Comparison of ENCODE assay signal across 14 cellular contexts in the genomic region with DNA sequence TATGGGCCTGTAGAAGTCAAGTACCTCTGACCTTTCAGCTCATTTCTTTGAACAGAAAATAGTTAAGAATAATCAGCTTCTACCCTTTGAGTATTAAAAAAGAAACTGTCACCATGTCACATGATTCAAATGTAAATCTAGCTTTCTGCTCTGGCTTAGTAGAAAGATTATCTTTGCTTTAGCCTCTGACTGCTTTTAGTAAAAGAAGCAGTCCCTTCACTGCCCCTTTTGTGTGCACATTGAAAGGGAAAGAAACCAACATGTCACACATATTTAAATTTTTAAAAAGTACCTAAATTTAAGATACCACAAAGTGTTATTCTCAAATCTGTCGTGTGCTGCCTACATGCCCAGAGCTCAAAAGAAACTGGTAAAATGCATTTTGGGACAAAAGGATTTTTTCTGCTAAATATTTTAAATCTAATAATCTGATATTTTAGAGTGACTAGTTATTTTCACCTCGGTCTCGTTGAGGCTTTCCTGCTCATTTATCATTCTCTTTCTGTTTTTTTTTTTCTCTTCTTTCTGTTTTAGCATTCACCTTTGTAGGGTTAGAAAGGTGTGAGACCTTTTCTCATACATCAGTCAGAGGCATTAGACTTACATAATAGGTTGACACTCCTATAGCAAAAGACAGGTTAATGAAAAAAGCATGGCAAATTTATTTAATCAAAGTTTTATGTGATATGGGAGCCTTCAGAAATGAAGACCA. TPM values are rescaled to one million over a fixed set of nuclear protein-coding genes. Genes with fewer than 3 reads are reported as not detected.
DNase-seq lines count a peak whose midpoint lies in the region; ATAC-seq, FAIRE-seq and TF ChIP-seq lines count a peak whose summit lies in the region.
"Had no signal": no experiment of that assay in that cellular context is flagged by ENCODE, and none has a peak within 500 bp of the region (broad histone marks: within the 10 kb centered on the region; RNA-seq: fewer than 3 reads in every experiment).

No MANE protein-coding gene starts in this region.

- H3K9me3 ChIP-seq in neural progenitor cell (ENCODE audit: low read depth) = no peaks in the 10 kb centered on the region
- H3K9me3 ChIP-seq in pancreas = no peaks in the 10 kb centered on the region
- H3K9me3 ChIP-seq: adrenal gland, left lung had no signal

- H3K9ac ChIP-seq in neural progenitor cell = no peak overlapping the region

- H3K4me1 Mint-ChIP-seq in neural progenitor cell = peaks cover 8% of the 10 kb centered on the region

- intact Hi-C loops in pancreas (cut with DNase I) = no loop called here
- intact Hi-C loops in posterior cingulate gyrus (cut with DNase I) = no loop called here

- H3K36me3 Mint-ChIP-seq in neural progenitor cell = no peaks in the 10 kb centered on the region

- TF ChIP-seq CTCF in GM20000 (IDR thresholded peaks at IDR 0.05; ENCODE audit: extremely low read depth, missing control alignments) = no peak
- TF ChIP-seq CTCF in neural progenitor cell (IDR thresholded peaks at IDR 0.05) = no peak
- no peak for TF ChIP-seq CTCF in pancreas (IDR thresholded peaks at IDR 0.05)

- H4K20me1 ChIP-seq in neural progenitor cell (ENCODE audit: low read depth) = no peaks in the 10 kb centered on the region

- 89 to 96% methylated on average over 3 of the region's 3 CpGs for WGBS in pancreas, 2 donors

- H3K9me3 Mint-ChIP-seq in neural progenitor cell = no peaks in the 10 kb centered on the region

- DNase-seq in GM20000 (ENCODE audit: low spot score) (peak; percentile 18), neural progenitor cell (ENCODE audit: low spot score) (peak; percentile 5), pancreas (no peak), superior temporal gyrus (ENCODE audit: extremely low spot score) (no peak), posterior cingulate gyrus (no peak)
- DNase-seq: activated CD4-positive, alpha-beta T cell treated with anti-CD3 and anti-CD28 coated beads, Interleukin-2, amount 50 U/mL, for 4 hours; Calu3; left lung; NCI-H187; small intestine had no signal

- no peak for FAIRE-seq in pancreas (lab: Jason Lieb, UNC)
- FAIRE-seq: HepG2, small intestine had no signal

- H3K36me3 ChIP-seq in neural progenitor cell (no peaks in the 10 kb centered on the region), pancreas (no peaks in the 10 kb centered on the region)
- H3K36me3 ChIP-seq: adrenal gland, left lung had no signal

- H2AFZ ChIP-seq in neural progenitor cell (replicated peaks) = no peak overlapping the region

- no peak overlapping the region for H3K4me3 ChIP-seq in neural progenitor cell
- no peak overlapping the region for H3K4me3 ChIP-seq in pancreas
- H3K4me3 ChIP-seq: adrenal gland, left lung had no signal

- no peak overlapping the region for H3K27ac ChIP-seq in neural progenitor cell
- H3K27ac ChIP-seq in pancreas = no peak overlapping the region
- H3K27ac ChIP-seq: adrenal gland, left lung had no signal

- no peaks in the 10 kb centered on the region for H3K27me3 Mint-ChIP-seq in neural progenitor cell (ENCODE audit: insufficient read depth, low read depth)

- peak; percentile 57 for ATAC-seq in GM18858 (IDR thresholded peaks at IDR 0.05; ENCODE audit: unreplicated experiment)
- ATAC-seq in HG03159 (IDR thresholded peaks at IDR 0.05; ENCODE audit: unreplicated experiment) = peak; percentile 69
- no peak for ATAC-seq in pancreas
- ATAC-seq: HepG2, left lung had no signal

- H3K4me2 ChIP-seq in neural progenitor cell = no peak overlapping the region

- no peak overlapping the region for H3K4me3 Mint-ChIP-seq in neural progenitor cell

- H3K27ac Mint-ChIP-seq in neural progenitor cell = no peak overlapping the region

- no peaks in the 10 kb centered on the region for H3F3A ChIP-seq in neural progenitor cell (ENCODE audit: low read depth)

- peaks cover 5% of the 10 kb centered on the region for H3K4me1 ChIP-seq in neural progenitor cell
- H3K4me1 ChIP-seq in pancreas = peaks cover 0 to 3% (median 0%) of the 10 kb centered on the region in 3 donors
- H3K4me1 ChIP-seq: adrenal gland, left lung had no signal

- no peaks in the 10 kb centered on the region for H3K27me3 ChIP-seq in neural progenitor cell
- H3K27me3 ChIP-seq in pancreas = no peaks in the 10 kb centered on the region
- H3K27me3 ChIP-seq: adrenal gland, left lung had no signal

- H3K79me2 ChIP-seq in neural progenitor cell (ENCODE audit: low read depth) = no peaks in the 10 kb centered on the region

RNA-seq across cellular contexts. Expression of gene SLC16A7, which starts 41.3 kb away (rescaled TPM):
- total RNA-seq in neural progenitor cell (ENCODE audit: low replicate concordance) (1.3 and 1.8 TPM in 2 replicates), pancreas (10 to 100 TPM; 28.2 to 47.4 (median 34.7) TPM)
- 1 to 10 TPM; 4.0 to 7.9 TPM for polyA plus RNA-seq in pancreas

Comparison
In these comparisons a context has a peak if more than half of its experiments do, and no peak if none do; other contexts are left out.
1. ATAC-seq: peak in GM18858 (single experiment) and HG03159 (single experiment); none in pancreas (0 of 4).
2. DNase-seq: peak in GM20000 (single experiment) and neural progenitor cell (single experiment); none in pancreas (0 of 6), superior temporal gyrus (single experiment) and posterior cingulate gyrus (0 of 10).
3. RNA of gene SLC16A7, which starts 41.3 kb away (total RNA-seq): 28.2 to 47.4 TPM in pancreas; 1.3 to 1.8 TPM in neural progenitor cell; every median in the first group is over 10 times any median in the second.